Comparison of ENCODE assay signal across 25 cellular contexts in the genomic region with DNA sequence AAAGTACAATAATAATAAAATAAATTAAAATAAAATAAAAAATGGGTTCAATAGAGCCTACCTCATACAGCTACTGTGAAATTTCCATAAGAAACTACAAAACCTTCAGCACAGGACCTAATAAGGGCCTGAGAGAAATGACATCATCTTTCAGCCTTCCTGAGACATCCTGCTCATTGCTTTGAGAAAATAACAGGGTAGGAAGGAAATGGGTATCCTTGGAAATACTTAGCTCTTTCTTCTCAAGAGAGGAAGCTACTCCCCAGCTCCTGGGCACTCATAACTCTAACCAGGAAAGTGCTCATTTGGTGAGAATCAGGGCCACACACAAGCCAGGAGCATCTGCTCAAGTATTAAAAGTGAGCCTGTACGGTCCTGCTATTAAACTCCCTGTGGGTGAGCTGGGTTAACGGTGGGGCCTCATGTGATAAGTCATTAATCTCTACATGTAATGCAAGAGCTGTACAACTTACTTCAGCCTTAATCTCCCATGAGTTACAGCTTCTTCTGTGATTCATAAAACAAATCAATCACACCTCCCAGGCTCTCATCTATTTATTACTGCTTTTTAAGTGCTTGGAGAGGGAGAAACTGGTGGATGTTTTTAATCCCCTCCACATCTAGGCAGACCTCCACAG.
"Had no signal": no experiment of that assay in that cellular context is flagged by ENCODE, and none has a peak within 500 bp of the region (broad histone marks: within the 10 kb centered on the region; RNA-seq: fewer than 3 reads in every experiment).

No MANE protein-coding gene starts in this region.

- H3K4me1 ChIP-seq: colonic mucosa, foreskin keratinocyte, parathyroid adenoma, stomach, suprapubic skin, tibial nerve had no signal

- H3K4me3 ChIP-seq: colonic mucosa, left lung, stomach, suprapubic skin, tibial nerve had no signal

- H3K9me3 ChIP-seq: colonic mucosa, left lung, neutrophil, stomach, suprapubic skin, tibial nerve had no signal

- ATAC-seq: activated CD4-positive, alpha-beta T cell treated with anti-CD3 and anti-CD28 coated beads for 36 hours; activated T-cell treated with anti-CD3 and anti-CD28 coated beads, Interleukin-2, amount 50 U/mL, for 4 hours; foreskin keratinocyte; left lung; natural killer cell; sciatic nerve; stimulated activated memory B cell treated with anti-CD40 and anti-IgM and Interleukin-4, amounts not matched to agents 10 μg/mL and 1 μg/mL and 100 μg/mL, for 72 hours; T-cell had no signal

- H3K9me3 Mint-ChIP-seq: activated B cell treated with CpG ODN at 0.5 μM for 24 hours; activated naive CD8-positive, alpha-beta T cell treated with anti-CD3 and anti-CD28 coated beads for 36 hours; activated T-cell treated with anti-CD3 and anti-CD28 coated beads, Interleukin-2, amount 50 U/mL, for 4 hours; endodermal cell; natural killer cell; stimulated activated memory B cell treated with anti-CD40 and anti-IgM and Interleukin-4, amounts not matched to agents 10 μg/mL and 1 μg/mL and 100 μg/mL, for 72 hours; T-helper 2 cell treated with Interferon-gamma antibody and Interleukin-4, amounts not matched to agents 5 μg/mL and 100 μg/mL, for 36 hours had no signal

- H3K27me3 ChIP-seq: colonic mucosa, left lung, suprapubic skin, tibial nerve had no signal

- H3K27ac Mint-ChIP-seq: activated B cell treated with CpG ODN at 0.5 μM for 24 hours; activated CD4-positive, alpha-beta T cell treated with anti-CD3 and anti-CD28 coated beads for 36 hours; activated naive CD8-positive, alpha-beta T cell treated with anti-CD3 and anti-CD28 coated beads for 36 hours; endodermal cell; natural killer cell; stimulated activated memory B cell treated with anti-CD40 and anti-IgM and Interleukin-4, amounts not matched to agents 10 μg/mL and 1 μg/mL and 100 μg/mL, for 72 hours; T-cell; T-helper 2 cell treated with Interferon-gamma antibody and Interleukin-4, amounts not matched to agents 5 μg/mL and 100 μg/mL, for 36 hours had no signal

- H3K4me1 Mint-ChIP-seq: activated B cell treated with CpG ODN at 0.5 μM for 24 hours; activated CD4-positive, alpha-beta T cell treated with anti-CD3 and anti-CD28 coated beads for 36 hours; activated naive CD8-positive, alpha-beta T cell treated with anti-CD3 and anti-CD28 coated beads for 36 hours; natural killer cell; stimulated activated memory B cell treated with anti-CD40 and anti-IgM and Interleukin-4, amounts not matched to agents 10 μg/mL and 1 μg/mL and 100 μg/mL, for 72 hours; T-cell had no signal

- H3K36me3 Mint-ChIP-seq: activated naive CD8-positive, alpha-beta T cell treated with anti-CD3 and anti-CD28 coated beads for 36 hours; natural killer cell; stimulated activated memory B cell treated with anti-CD40 and anti-IgM and Interleukin-4, amounts not matched to agents 10 μg/mL and 1 μg/mL and 100 μg/mL, for 72 hours; T-cell had no signal

- H3K4me3 Mint-ChIP-seq: activated B cell treated with CpG ODN at 0.5 μM for 24 hours; activated CD4-positive, alpha-beta T cell treated with anti-CD3 and anti-CD28 coated beads for 36 hours; activated naive CD8-positive, alpha-beta T cell treated with anti-CD3 and anti-CD28 coated beads for 36 hours; activated T-cell treated with anti-CD3 and anti-CD28 coated beads, Interleukin-2, amount 50 U/mL, for 4 hours; endodermal cell; natural killer cell; stimulated activated memory B cell treated with anti-CD40 and anti-IgM and Interleukin-4, amounts not matched to agents 10 μg/mL and 1 μg/mL and 100 μg/mL, for 72 hours; T-cell; T-helper 2 cell treated with Interferon-gamma antibody and Interleukin-4, amounts not matched to agents 5 μg/mL and 100 μg/mL, for 36 hours had no signal

- H3K27ac ChIP-seq: colonic mucosa, foreskin keratinocyte, left lung, neutrophil, parathyroid adenoma, stomach, suprapubic skin, tibial nerve had no signal

- H3K36me3 ChIP-seq: colonic mucosa, left lung, neutrophil, stomach, suprapubic skin, tibial nerve had no signal

- DNase-seq: activated B cell treated with CpG ODN at 0.5 μM for 24 hours; activated CD4-positive, alpha-beta T cell treated with anti-CD3 and anti-CD28 coated beads for 36 hours; activated CD4-positive, alpha-beta T cell treated with anti-CD3 and anti-CD28 coated beads, Interleukin-2, amount 50 U/mL, for 48 hours; activated CD8-positive, alpha-beta memory T cell treated with anti-CD3 and anti-CD28 coated beads, Interleukin-2, amount 50 U/mL, for 48 hours; activated naive CD4-positive, alpha-beta T cell treated with Interleukin-2 at 50 U/mL for 16 hours; activated naive CD8-positive, alpha-beta T cell treated with anti-CD3 and anti-CD28 coated beads for 36 hours; activated T-cell treated with anti-CD3 and anti-CD28 coated beads, Interleukin-2, amount 50 U/mL, for 4 hours; colonic mucosa; endodermal cell; foreskin keratinocyte; left lung; mammary epithelial cell; midbrain; natural killer cell; small intestine; stimulated activated CD4-positive, alpha-beta T cell treated with anti-CD3 and anti-CD28 coated beads, Interleukin-2, amount 100 ng/mL, for 24 hours; stomach; T-cell had no signal
